ENCODE assay signal across 7 cellular contexts in genomic region chr17:18187816-18188761, GRCh38. TPM values are rescaled to one million over a fixed set of nuclear protein-coding genes. Genes with fewer than 3 reads are reported as not detected.
DNase-seq lines count a peak whose midpoint lies in the region; ATAC-seq and TF ChIP-seq lines count a peak whose summit lies in the region.

No MANE protein-coding gene starts in this region.

- no peaks in the 10 kb centered on the region; the same call in 1 of the 2 replicates for H3K27me3 Mint-ChIP-seq in HFFc6 (ENCODE audit: insufficient read depth)

- peak overlapping the region; percentile 98 for H3K27ac Mint-ChIP-seq in HFFc6
- peak overlapping the region; percentile 83 for H3K27ac Mint-ChIP-seq in stimulated activated effector memory CD8-positive, alpha-beta T cell treated with anti-CD3 and anti-CD28 coated beads, Interleukin-12 subunit alpha, Interleukin-12 subunit beta, amount 100 ng/mL, for 72 hours

- no peaks in the 10 kb centered on the region for H3K27me3 ChIP-seq in heart right ventricle

- no peaks in the 10 kb centered on the region for H3K9me3 ChIP-seq in heart right ventricle

- peak overlapping the region in 9 of 10 donors; percentile 4 to 100 (median 97) for H3K27ac ChIP-seq in heart right ventricle

- peaks cover 27% of the 10 kb centered on the region for H3K36me3 Mint-ChIP-seq in HFFc6 (ENCODE audit: low read depth)
- H3K36me3 Mint-ChIP-seq in stimulated activated effector memory CD8-positive, alpha-beta T cell treated with anti-CD3 and anti-CD28 coated beads, Interleukin-12 subunit alpha, Interleukin-12 subunit beta, amount 100 ng/mL, for 72 hours = peaks cover 100% of the 10 kb centered on the region

- DNase-seq in HFFc6 (peak; percentile 63), heart right ventricle (peak; percentile 30), NCI-H226 (no peak), NCI-H1048 (lab: John Stamatoyannopoulos, UW) (no peak), SW480 (ENCODE audit: low spot score) (no peak)
- DNase-seq in activated T-cell treated with anti-CD3 and anti-CD28 coated beads, Interleukin-2, amount 50 U/mL, for 48 hours = peak; percentile 44 to 51
- peak; percentile 24 to 67 for DNase-seq in stimulated activated effector memory CD8-positive, alpha-beta T cell treated with anti-CD3 and anti-CD28 coated beads, Interleukin-12 subunit alpha, Interleukin-12 subunit beta, amount 100 ng/mL, for 72 hours (ENCODE audit: low spot score in 2 of 2)

- H3K9me3 Mint-ChIP-seq in HFFc6 = no peaks in the 10 kb centered on the region
- H3K9me3 Mint-ChIP-seq in stimulated activated effector memory CD8-positive, alpha-beta T cell treated with anti-CD3 and anti-CD28 coated beads, Interleukin-12 subunit alpha, Interleukin-12 subunit beta, amount 100 ng/mL, for 72 hours = no peaks in the 10 kb centered on the region

- H3K4me1 ChIP-seq in heart right ventricle = peaks cover 37 to 87% (median 80%) of the 10 kb centered on the region in 9 donors

- peaks cover 0 to 50% (median 6%) of the 10 kb centered on the region in 9 donors for H3K36me3 ChIP-seq in heart right ventricle

- intact Hi-C loops in heart right ventricle (cut with DNase I) = loop anchor here in 1 of 10 donors (5.0 kb wide), 1 partner anchor 46 kb away; no protein-coding TSS in a partner anchor

- H3K4me1 Mint-ChIP-seq in HFFc6 (ENCODE audit: low read depth) = peaks cover 69% of the 10 kb centered on the region
- peaks cover 56% of the 10 kb centered on the region for H3K4me1 Mint-ChIP-seq in stimulated activated effector memory CD8-positive, alpha-beta T cell treated with anti-CD3 and anti-CD28 coated beads, Interleukin-12 subunit alpha, Interleukin-12 subunit beta, amount 100 ng/mL, for 72 hours

- peak; percentile 12; the same call in 1 of the 2 replicates for TF ChIP-seq CTCF in HFFc6 (IDR thresholded peaks at IDR 0.05)
- TF ChIP-seq CTCF in heart right ventricle (IDR thresholded peaks at IDR 0.05) = peak in 2 of 9 donors; percentile 8 to 16

- ATAC-seq in heart right ventricle = peak in 4 of 8 donors; percentile 6 to 45 (median 24)
- ATAC-seq in stimulated activated effector memory CD8-positive, alpha-beta T cell treated with anti-CD3 and anti-CD28 coated beads, Interleukin-12 subunit alpha, Interleukin-12 subunit beta, amount 100 ng/mL, for 72 hours = peak; percentile 57

- H3K4me3 ChIP-seq in heart right ventricle = peak overlapping the region in 9 of 10 donors; percentile 2 to 99 (median 86)

- peak overlapping the region; percentile 92 for H3K4me3 Mint-ChIP-seq in HFFc6
- H3K4me3 Mint-ChIP-seq in stimulated activated effector memory CD8-positive, alpha-beta T cell treated with anti-CD3 and anti-CD28 coated beads, Interleukin-12 subunit alpha, Interleukin-12 subunit beta, amount 100 ng/mL, for 72 hours = peak overlapping the region; percentile 76

- 29 to 30% methylated on average over 9 of the region's 9 CpGs for WGBS in heart right ventricle, 2 donors

RNA-seq across cellular contexts. Expression of gene ALKBH5, which starts 4.5 kb away (rescaled TPM):
- 100 to 1,000 TPM in 3 of 6 experiments, 10 to 100 TPM in 3; 90.2 to 117 (median 103) TPM for total RNA-seq in HFFc6 (2021; fragmentation: NEBNext Ultra II Directional; extraction: Animal tissue kit (Norgen Biotek cat#: 25700))
- 100 to 1,000 TPM; 163 to 208 (median 194) TPM for total RNA-seq in heart right ventricle
- 10 to 100 TPM; 72.6 to 80.3 TPM for polyA plus RNA-seq in heart right ventricle

RNA-seq across cellular contexts. Expression of gene LLGL1, which starts 37.3 kb away (rescaled TPM):
- 10 to 100 TPM; 38.0 to 50.8 (median 41.0) TPM for total RNA-seq in HFFc6 (2021; fragmentation: NEBNext Ultra II Directional; extraction: Animal tissue kit (Norgen Biotek cat#: 25700))
- 10 to 100 TPM in 1 of 10 donors, 1 to 10 TPM in 9; 7.2 to 12.4 (median 9.1) TPM for total RNA-seq in heart right ventricle
- 1 to 10 TPM; 5.8 to 5.9 TPM for polyA plus RNA-seq in heart right ventricle

Comparison
In these comparisons a context has a peak if more than half of its experiments do, and no peak if none do; other contexts are left out.
1. DNase-seq: peak in HFFc6 (single experiment), activated T-cell treated with anti-CD3 and anti-CD28 coated beads, Interleukin-2, amount 50 U/mL, for 48 hours (2 of 2), heart right ventricle (2 of 2) and stimulated activated effector memory CD8-positive, alpha-beta T cell treated with anti-CD3 and anti-CD28 coated beads, Interleukin-12 subunit alpha, Interleukin-12 subunit beta, amount 100 ng/mL, for 72 hours (2 of 2); none in NCI-H226 (single experiment), NCI-H1048 (single experiment) and SW480 (single experiment).